Comparison of ENCODE assay signal across 26 cellular contexts in genomic region chr7:121042899-121043298, GRCh38. TPM values are rescaled to one million over a fixed set of nuclear protein-coding genes. Genes with fewer than 3 reads are reported as not detected.
"Had no signal": no experiment of that assay in that cellular context is flagged by ENCODE, and none has a peak within 500 bp of the region (broad histone marks: within the 10 kb centered on the region; RNA-seq: fewer than 3 reads in every experiment).

No MANE protein-coding gene starts in this region.

- H3K27me3 Mint-ChIP-seq: progenitor cell of endocrine pancreas had no signal

- H3K36me3 Mint-ChIP-seq: naive B cell, natural killer cell had no signal

- H3K4me2 ChIP-seq: smooth muscle cell had no signal

- H3K27ac ChIP-seq: left lung, testis, thyroid gland, upper lobe of right lung had no signal

- H3K9me3 ChIP-seq: left lung, ovary, right atrium auricular region, right lobe of liver, stomach, testis, thyroid gland, upper lobe of right lung had no signal

- ATAC-seq: left colon; left lung; natural killer cell; stimulated activated naive B cell treated with anti-CD40 and anti-IgM and Interleukin-4, amounts not matched to agents 10 μg/mL and 1 μg/mL and 100 μg/mL, for 72 hours; stimulated activated naive CD8-positive, alpha-beta T cell treated with anti-CD3 and anti-CD28 coated beads, Interleukin-15, Interleukin-2, amounts not matched to agents 100 U/mL and 50 U/mL, for 24 hours; upper lobe of right lung had no signal

- H3K4me3 Mint-ChIP-seq: mesothelial cell of epicardium; naive B cell; natural killer cell; stimulated activated naive B cell treated with anti-CD40 and anti-IgM and Interleukin-4, amounts not matched to agents 10 μg/mL and 1 μg/mL and 100 μg/mL, for 72 hours had no signal

- H3K4me1 Mint-ChIP-seq: naive B cell; natural killer cell; stimulated activated naive B cell treated with anti-CD40 and anti-IgM and Interleukin-4, amounts not matched to agents 10 μg/mL and 1 μg/mL and 100 μg/mL, for 72 hours had no signal

- H3K4me1 ChIP-seq: testis, thyroid gland had no signal

- FAIRE-seq: keratinocyte, urothelium cell line had no signal

- H3K27ac Mint-ChIP-seq: mesothelial cell of epicardium; naive B cell; natural killer cell; progenitor cell of endocrine pancreas; stimulated activated naive B cell treated with anti-CD40 and anti-IgM and Interleukin-4, amounts not matched to agents 10 μg/mL and 1 μg/mL and 100 μg/mL, for 72 hours had no signal

- H3K36me3 ChIP-seq: left lung, ovary, right lobe of liver, stomach, thyroid gland, upper lobe of right lung had no signal

- H3K9me3 Mint-ChIP-seq: natural killer cell had no signal

- H3K4me3 ChIP-seq: left lung, lung, ovary, right atrium auricular region, right lobe of liver, smooth muscle cell, stomach, testis, thyroid gland, upper lobe of right lung had no signal

- H3K27me3 ChIP-seq: left lung, ovary, right atrium auricular region, right lobe of liver, stomach, testis, thyroid gland, upper lobe of right lung had no signal

- DNase-seq: hippocampal formation; kidney glomerular epithelial cell; left colon; left lung; mesendoderm; naive B cell; natural killer cell; ovary; right lobe of liver; stimulated activated CD4-positive, alpha-beta T cell treated with anti-CD3 and anti-CD28 coated beads, Interleukin-2, amount 100 ng/mL, for 24 hours; stimulated activated CD4-positive, alpha-beta T cell treated with anti-CD3 and anti-CD28 coated beads, Interleukin-4, amount 100 ng/mL, for 1 hour; stimulated activated naive B cell treated with anti-CD40 and anti-IgM and Interleukin-4, amounts not matched to agents 10 μg/mL and 1 μg/mL and 100 μg/mL, for 72 hours; stimulated activated naive CD8-positive, alpha-beta T cell treated with anti-CD3 and anti-CD28 coated beads, Interleukin-15, Interleukin-2, amounts not matched to agents 100 U/mL and 50 U/mL, for 24 hours; stomach; testis; thyroid gland; trophoblast cell; upper lobe of right lung had no signal

RNA-seq across cellular contexts. Expression of gene CPED1, which starts 54.4 kb away (rescaled TPM):
- polyA plus RNA-seq: neural cell had no signal
